9 cellular contexts compared by ENCODE assay signal in genomic region chr9:129624947-129625346, GRCh38. TPM values are rescaled to one million over a fixed set of nuclear protein-coding genes. Genes with fewer than 3 reads are reported as not detected.
A peak's percentile ranks its signal among the peaks of the same experiment; 100 is the strongest.
DNase-seq lines count a peak whose midpoint lies in the region; ATAC-seq and TF ChIP-seq lines count a peak whose summit lies in the region.
"Had no signal": no experiment of that assay in that cellular context is flagged by ENCODE, and none has a peak within 500 bp of the region (broad histone marks: within the 10 kb centered on the region; RNA-seq: fewer than 3 reads in every experiment).

No MANE protein-coding gene starts in this region.

- ATAC-seq in upper lobe of right lung, result peak; percentile 1
- ATAC-seq in GM21447 (IDR thresholded peaks at IDR 0.05; ENCODE audit: unreplicated experiment), result no peak
- ATAC-seq in GM21367 (IDR thresholded peaks at IDR 0.05; ENCODE audit: unreplicated experiment), result no peak

- H3K27ac ChIP-seq in epithelial cell of prostate, result peak overlapping the region; percentile 66
- H3K27ac ChIP-seq in upper lobe of right lung, result no peak overlapping the region
- no peak overlapping the region for H3K27ac ChIP-seq in ascending aorta

- DNase-seq in stimulated activated CD4-positive, alpha-beta T cell treated with anti-CD3 and anti-CD28 coated beads, Interleukin-1b, Interleukin-23, amount 100 ng/mL, for 48 hours, result peak; percentile 36
- DNase-seq in stimulated activated CD4-positive, alpha-beta T cell treated with anti-CD3 and anti-CD28 coated beads, Interleukin-2, amount 100 ng/mL, for 24 hours, result no peak
- DNase-seq in SIG-M5 (lab: John Stamatoyannopoulos, UW) (peak; percentile 84), epithelial cell of prostate (ENCODE audit: low read depth, low spot score) (no peak), upper lobe of right lung (no peak), ascending aorta (ENCODE audit: low spot score in 2 of 2) (no peak)

- H3K9me3 ChIP-seq in upper lobe of right lung (no peaks in the 10 kb centered on the region), ascending aorta (no peaks in the 10 kb centered on the region)

- TF ChIP-seq CTCF in upper lobe of right lung (IDR thresholded peaks at IDR 0.05) (no peak), ascending aorta (IDR thresholded peaks at IDR 0.05) (no peak)

- H3K27me3 ChIP-seq in upper lobe of right lung (peaks cover 4% of the 10 kb centered on the region), ascending aorta (no peaks in the 10 kb centered on the region)

- intact Hi-C loops in upper lobe of right lung (cut with DNase I) (no loop called here), ascending aorta (cut with DNase I) (loop anchor here (5.0 kb wide), 1 partner anchor 448 kb away; the partner anchor contains the start of gene IER5L)

- H3K36me3 ChIP-seq in upper lobe of right lung (no peaks in the 10 kb centered on the region), ascending aorta (no peaks in the 10 kb centered on the region)

- H3K4me1 ChIP-seq in upper lobe of right lung (peaks cover 50% of the 10 kb centered on the region), ascending aorta (peaks cover 11 to 30% of the 10 kb centered on the region in 2 donors)

- H3K4me3 ChIP-seq in upper lobe of right lung (peak overlapping the region; percentile 93), ascending aorta (peak overlapping the region in 1 of 2 donors; percentile 70)

RNA-seq across cellular contexts. Expression of gene NTMT1, which starts 1.0 kb away (rescaled TPM):
- total RNA-seq in upper lobe of right lung (25.6 TPM), ascending aorta (6.9 TPM)

RNA-seq across cellular contexts. Expression of gene C9orf50, which starts 4.0 kb away (rescaled TPM):
- not detected for total RNA-seq in upper lobe of right lung
- not detected for total RNA-seq in ascending aorta
- total RNA-seq: Daoy had no signal

RNA-seq across cellular contexts. Expression of gene ASB6, which starts 17.0 kb away (rescaled TPM):
- total RNA-seq in upper lobe of right lung, result 16.7 TPM
- 29.7 TPM for total RNA-seq in ascending aorta

RNA-seq across cellular contexts. Expression of gene PRRX2, which starts 40.5 kb away (rescaled TPM):
- total RNA-seq in upper lobe of right lung (1.1 TPM), ascending aorta (112 TPM)

Comparison
In these comparisons a context has a peak if more than half of its experiments do, and no peak if none do; other contexts are left out.
1. DNase-seq: peak in stimulated activated CD4-positive, alpha-beta T cell treated with anti-CD3 and anti-CD28 coated beads, Interleukin-1b, Interleukin-23, amount 100 ng/mL, for 48 hours (single experiment) and SIG-M5 (single experiment); none in stimulated activated CD4-positive, alpha-beta T cell treated with anti-CD3 and anti-CD28 coated beads, Interleukin-2, amount 100 ng/mL, for 24 hours (0 of 2), epithelial cell of prostate (single experiment), upper lobe of right lung (single experiment) and ascending aorta (0 of 2).